ENCODE assay signal across 8 cellular contexts in the genomic region with DNA sequence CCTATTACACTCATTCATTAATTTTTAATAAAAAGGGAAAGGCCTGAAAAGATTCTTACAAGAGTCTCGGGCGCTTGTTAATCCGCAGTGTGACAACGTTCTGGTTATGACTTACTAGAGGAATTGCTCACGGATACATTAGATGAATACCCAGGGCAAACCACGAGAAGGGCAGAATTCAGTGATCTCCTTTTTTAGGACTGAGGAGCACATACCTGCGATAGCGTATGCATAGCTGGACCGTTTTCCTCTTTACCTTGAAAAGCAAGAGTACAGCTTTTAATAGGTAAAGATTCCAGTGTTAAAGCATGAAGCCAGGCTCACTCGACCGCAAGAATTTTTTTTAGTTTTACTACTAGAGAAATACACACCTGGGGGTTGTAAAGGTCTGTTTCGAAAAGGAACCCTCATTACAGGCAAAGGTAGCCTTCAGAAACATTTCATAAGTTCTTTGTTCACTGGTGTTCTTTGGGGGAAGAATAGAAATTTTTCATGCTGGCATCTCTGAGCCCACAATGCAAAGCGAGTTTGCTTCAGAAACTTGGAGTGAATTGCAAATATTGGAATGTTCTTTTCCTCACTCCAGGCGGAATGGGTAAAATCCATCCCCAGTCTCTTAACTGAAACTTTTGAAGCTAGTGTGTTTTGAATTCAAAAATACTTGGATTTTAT. TPM values are rescaled to one million over a fixed set of nuclear protein-coding genes. Genes with fewer than 3 reads are reported as not detected.
DNase-seq lines count a peak whose midpoint lies in the region; ATAC-seq lines count a peak whose summit lies in the region.

No MANE protein-coding gene starts in this region.

- no peaks in the 10 kb centered on the region for H3K9me3 ChIP-seq in skeletal muscle satellite cell (replicated peaks; ENCODE audit: low read length)

- peak overlapping the region; percentile 82 for H3K4me3 Mint-ChIP-seq in activated CD4-positive, alpha-beta T cell treated with anti-CD3 and anti-CD28 coated beads for 36 hours
- peak overlapping the region; percentile 88 for H3K4me3 Mint-ChIP-seq in activated CD4-positive, alpha-beta memory T cell treated with anti-CD3 and anti-CD28 coated beads, Interleukin-2, amount 10 ng/mL, durations not matched to agents 7 days and 5 days

- peak; percentile 30 for ATAC-seq in activated CD4-positive, alpha-beta T cell treated with anti-CD3 and anti-CD28 coated beads for 36 hours
- ATAC-seq in HG02884 (IDR thresholded peaks at IDR 0.05; ENCODE audit: unreplicated experiment) = peak; percentile 19

- H3K27me3 ChIP-seq in skeletal muscle satellite cell (ENCODE audit: control insufficient read depth, insufficient read depth, low read length) = no peaks in the 10 kb centered on the region

- no peak for DNase-seq in activated CD4-positive, alpha-beta T cell treated with anti-CD3 and anti-CD28 coated beads for 36 hours
- DNase-seq in activated CD4-positive, alpha-beta T cell treated with anti-CD3 and anti-CD28 coated beads, Interleukin-2, amount 50 U/mL, for 4 hours = no peak
- DNase-seq in activated CD4-positive, alpha-beta memory T cell treated with anti-CD3 and anti-CD28 coated beads, Interleukin-2, amount 10 ng/mL, durations not matched to agents 7 days and 5 days = no peak
- DNase-seq in germinal center (ENCODE audit: low spot score) (peak; percentile 33), NCI-H1436 (lab: John Stamatoyannopoulos, UW) (no peak), head of caudate nucleus (no peak)

- H3K4me2 ChIP-seq in skeletal muscle satellite cell (ENCODE audit: low read length) = peak overlapping the region; percentile 81

- H3K36me3 ChIP-seq in skeletal muscle satellite cell (ENCODE audit: insufficient read depth, low read length) = peaks cover 18% of the 10 kb centered on the region

- H3K27ac Mint-ChIP-seq in activated CD4-positive, alpha-beta T cell treated with anti-CD3 and anti-CD28 coated beads for 36 hours = peak overlapping the region; percentile 96
- peak overlapping the region; percentile 94 for H3K27ac Mint-ChIP-seq in activated CD4-positive, alpha-beta memory T cell treated with anti-CD3 and anti-CD28 coated beads, Interleukin-2, amount 10 ng/mL, durations not matched to agents 7 days and 5 days

- H3K4me1 ChIP-seq in skeletal muscle satellite cell (ENCODE audit: control insufficient read depth, insufficient read depth, low read length) = peaks cover 19% of the 10 kb centered on the region

- H3K4me1 Mint-ChIP-seq in activated CD4-positive, alpha-beta T cell treated with anti-CD3 and anti-CD28 coated beads for 36 hours = peaks cover 33% of the 10 kb centered on the region
- H3K4me1 Mint-ChIP-seq in activated CD4-positive, alpha-beta memory T cell treated with anti-CD3 and anti-CD28 coated beads, Interleukin-2, amount 10 ng/mL, durations not matched to agents 7 days and 5 days = peaks cover 39% of the 10 kb centered on the region

- H3K4me3 ChIP-seq in skeletal muscle satellite cell (ENCODE audit: low read length) = peak overlapping the region; percentile 99

- no peaks in the 10 kb centered on the region for H3K27me3 Mint-ChIP-seq in activated CD4-positive, alpha-beta T cell treated with anti-CD3 and anti-CD28 coated beads for 36 hours
- no peaks in the 10 kb centered on the region for H3K27me3 Mint-ChIP-seq in activated CD4-positive, alpha-beta memory T cell treated with anti-CD3 and anti-CD28 coated beads, Interleukin-2, amount 10 ng/mL, durations not matched to agents 7 days and 5 days

- H3K9me3 Mint-ChIP-seq in activated CD4-positive, alpha-beta T cell treated with anti-CD3 and anti-CD28 coated beads for 36 hours (ENCODE audit: low read depth) = no peaks in the 10 kb centered on the region
- no peaks in the 10 kb centered on the region for H3K9me3 Mint-ChIP-seq in activated CD4-positive, alpha-beta memory T cell treated with anti-CD3 and anti-CD28 coated beads, Interleukin-2, amount 10 ng/mL, durations not matched to agents 7 days and 5 days

- peaks cover 31% of the 10 kb centered on the region for H3K36me3 Mint-ChIP-seq in activated CD4-positive, alpha-beta T cell treated with anti-CD3 and anti-CD28 coated beads for 36 hours (ENCODE audit: low read depth)
- H3K36me3 Mint-ChIP-seq in activated CD4-positive, alpha-beta memory T cell treated with anti-CD3 and anti-CD28 coated beads, Interleukin-2, amount 10 ng/mL, durations not matched to agents 7 days and 5 days (ENCODE audit: low read depth) = peaks cover 34% of the 10 kb centered on the region

- POLR2A ChIA-PET in activated CD4-positive, alpha-beta T cell treated with anti-CD3 and anti-CD28 coated beads for 36 hours (lab: Charles Lee) = interaction anchor here (0.7 to 3.2 kb wide), 7 partner anchors 8 to 137 kb away, joined by 3 to 31 read pairs (median 6); partner anchors contain the start of genes SOCS4 and WDHD1
- POLR2A ChIA-PET in activated CD4-positive, alpha-beta memory T cell treated with anti-CD3 and anti-CD28 coated beads, Interleukin-2, amount 10 ng/mL, durations not matched to agents 7 days and 5 days (lab: Charles Lee) = interaction anchor here (0.6 to 5.1 kb wide), 40 partner anchors 9 to 363 kb away, joined by 3 to 153 read pairs (median 7); partner anchors contain the start of genes DLGAP5, FBXO34, GCH1 and LGALS3

- intact Hi-C loops in activated CD4-positive, alpha-beta T cell treated with anti-CD3 and anti-CD28 coated beads for 36 hours (cut with DNase I, micrococcal nuclease) = loop anchor here (1.0 to 10.0 kb wide), 7 partner anchors 16 to 655 kb away; partner anchors contain the start of genes ATG14 (in 1 of the 2), CDKN3 (in 1 of the 2), GCH1 (in 1 of the 2) and KTN1 (in 1 of the 2)
- intact Hi-C loops in head of caudate nucleus (cut with DNase I) = no loop called here

- H3K9ac ChIP-seq in skeletal muscle satellite cell (ENCODE audit: low read depth, low read length) = peak overlapping the region; percentile 100

- CTCF ChIA-PET in activated CD4-positive, alpha-beta T cell treated with anti-CD3 and anti-CD28 coated beads for 36 hours (lab: Charles Lee) = interaction anchor here (0.6 to 2.8 kb wide), 12 partner anchors 10 to 378 kb away, joined by 3 to 24 read pairs (median 4); partner anchors contain the start of genes SOCS4 and WDHD1
- CTCF ChIA-PET in activated CD4-positive, alpha-beta memory T cell treated with anti-CD3 and anti-CD28 coated beads, Interleukin-2, amount 10 ng/mL, durations not matched to agents 7 days and 5 days (lab: Charles Lee) = interaction anchor here (1.0 to 3.3 kb wide), 19 partner anchors 13 to 218 kb away, joined by 3 to 41 read pairs (median 7); partner anchors contain the start of genes DLGAP5, SOCS4 and WDHD1

RNA-seq across cellular contexts. Expression of gene MAPK1IP1L, which starts 0.9 kb away (rescaled TPM):
- total RNA-seq in activated CD4-positive, alpha-beta T cell treated with anti-CD3 and anti-CD28 coated beads for 36 hours = 100 to 1,000 TPM in 1 of 2 experiments, 10 to 100 TPM in 1; 98.6 to 180 TPM
- total RNA-seq in activated CD4-positive, alpha-beta memory T cell treated with anti-CD3 and anti-CD28 coated beads, Interleukin-2, amount 10 ng/mL, durations not matched to agents 7 days and 5 days = 100 to 1,000 TPM; 100 to 104 TPM
- 43.5 and 44.6 TPM in 2 replicates for total RNA-seq in skeletal muscle satellite cell (2012; rRNA removed)

RNA-seq across cellular contexts. Expression of gene SOCS4, which starts 25.4 kb away (rescaled TPM):
- 10 to 100 TPM; 18.4 to 21.3 TPM for total RNA-seq in activated CD4-positive, alpha-beta T cell treated with anti-CD3 and anti-CD28 coated beads for 36 hours
- 10 to 100 TPM; 24.2 to 32.0 TPM for total RNA-seq in activated CD4-positive, alpha-beta memory T cell treated with anti-CD3 and anti-CD28 coated beads, Interleukin-2, amount 10 ng/mL, durations not matched to agents 7 days and 5 days
- 15.5 and 15.7 TPM in 2 replicates for total RNA-seq in skeletal muscle satellite cell (2012; rRNA removed)

RNA-seq across cellular contexts. Expression of gene WDHD1, which starts 25.5 kb away (rescaled TPM):
- total RNA-seq in activated CD4-positive, alpha-beta T cell treated with anti-CD3 and anti-CD28 coated beads for 36 hours = 10 to 100 TPM; 64.4 to 71.1 TPM
- 10 to 100 TPM; 36.2 to 36.9 TPM for total RNA-seq in activated CD4-positive, alpha-beta memory T cell treated with anti-CD3 and anti-CD28 coated beads, Interleukin-2, amount 10 ng/mL, durations not matched to agents 7 days and 5 days
- total RNA-seq in skeletal muscle satellite cell (2012; rRNA removed) = 12.4 and 14.9 TPM in 2 replicates
